In the genomic region with DNA sequence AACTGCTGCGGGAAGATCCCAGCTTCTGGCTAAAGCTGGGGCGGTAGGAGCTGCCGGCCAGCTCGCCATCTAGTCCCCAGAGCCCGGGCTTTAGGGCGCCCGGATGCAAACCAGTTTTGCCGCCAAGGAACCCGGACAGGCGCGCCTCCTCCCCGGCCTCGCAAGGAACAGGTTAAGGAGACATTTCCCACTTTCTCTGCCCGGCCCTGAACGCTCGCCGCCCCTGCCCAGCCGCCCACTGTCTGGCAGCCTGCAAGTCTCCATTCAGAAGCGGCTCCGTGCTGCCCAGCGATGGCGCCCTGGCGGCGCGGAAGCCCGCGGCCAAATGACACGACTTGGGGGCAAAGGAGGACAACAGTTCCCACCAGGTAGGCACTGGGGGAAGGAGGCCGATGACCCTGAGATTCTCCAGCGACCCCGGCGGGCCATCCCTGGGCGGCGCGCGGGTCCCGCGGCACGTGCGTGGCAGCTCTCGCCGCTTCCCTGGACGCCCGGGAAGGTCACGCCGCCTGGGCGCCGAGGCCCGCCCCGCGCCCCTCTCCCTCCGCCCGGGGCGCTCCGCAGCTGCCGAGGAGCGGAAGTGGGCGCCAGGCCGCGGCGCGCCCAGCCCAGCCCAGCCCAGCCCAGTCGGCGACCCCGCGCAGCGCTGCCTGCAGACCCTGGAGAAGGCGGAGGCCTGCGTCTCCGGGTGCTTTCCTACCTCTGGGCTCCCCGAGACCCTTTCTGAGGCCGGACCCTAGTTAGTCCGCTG, we compare ENCODE assay signal across 8 cellular contexts. TPM values are rescaled to one million over a fixed set of nuclear protein-coding genes. Genes with fewer than 3 reads are reported as not detected.
DNase-seq lines count a peak whose midpoint lies in the region; ATAC-seq and TF ChIP-seq lines count a peak whose summit lies in the region.

No MANE protein-coding gene starts in this region.

- H3K9me3 ChIP-seq in Peyer's patch (no peaks in the 10 kb centered on the region), upper lobe of right lung (no peaks in the 10 kb centered on the region)

- H3K4me3 Mint-ChIP-seq in memory B cell = peak overlapping the region; percentile 59

- H3K9me3 Mint-ChIP-seq in memory B cell = no peaks in the 10 kb centered on the region

- H3K4me1 ChIP-seq in Peyer's patch = peaks cover 0 to 4% (median 0%) of the 10 kb centered on the region in 4 donors
- H3K4me1 ChIP-seq in upper lobe of right lung = no peaks in the 10 kb centered on the region

- peak overlapping the region; percentile 64 for H3K4me3 ChIP-seq in AG04449 (ENCODE audit: low read depth, low read length)
- peak overlapping the region; percentile 45 to 67 (median 54) for H3K4me3 ChIP-seq in Peyer's patch
- peak overlapping the region; percentile 68 for H3K4me3 ChIP-seq in upper lobe of right lung

- DNase-seq in AG04449 (ENCODE audit: low read depth, low spot score) (no peak), Peyer's patch (peak in 1 of 3 donors; percentile 60), ecto neural progenitor cell (ENCODE audit: low spot score) (peak; percentile 82), memory B cell (ENCODE audit: low spot score in 2 of 2) (no peak), upper lobe of right lung (peak; percentile 73)

- TF ChIP-seq POLR2A in GM15510 (IDR thresholded peaks at IDR 0.05; ENCODE audit: borderline replicate concordance, extremely low read depth, insufficient read length) (peak; percentile 22), Peyer's patch (IDR thresholded peaks at IDR 0.05) (no peak)

- no peaks in the 10 kb centered on the region for H3K36me3 Mint-ChIP-seq in memory B cell

- ATAC-seq in HG02943 (IDR thresholded peaks at IDR 0.05; ENCODE audit: low read depth, unreplicated experiment) (peak; percentile 68), memory B cell (ENCODE audit: low read depth) (peak; percentile 15), upper lobe of right lung (peak; percentile 83), GM21786 (IDR thresholded peaks at IDR 0.05; ENCODE audit: unreplicated experiment) (no peak)

- H3K27ac Mint-ChIP-seq in memory B cell = no peak overlapping the region

- peaks cover 10% of the 10 kb centered on the region for H3K27me3 Mint-ChIP-seq in memory B cell

- POLR2A ChIA-PET in AG04449 (lab: Yijun Ruan, JAX) = interaction anchor here (0.7 to 2.3 kb wide), 4 partner anchors 17 to 79 kb away, joined by 3 to 10 read pairs (median 4); partner anchors contain the start of gene SUGT1

- peaks cover 4% of the 10 kb centered on the region for H3K4me1 Mint-ChIP-seq in memory B cell

- no peak for TF ChIP-seq CTCF in AG04449 (IDR thresholded peaks at IDR 0.05; ENCODE audit: insufficient read depth, low read length, missing control alignments)
- TF ChIP-seq CTCF in Peyer's patch (IDR thresholded peaks at IDR 0.05) = no peak
- no peak for TF ChIP-seq CTCF in upper lobe of right lung (IDR thresholded peaks at IDR 0.05)

- intact Hi-C loops in upper lobe of right lung (cut with DNase I) = no loop called here

- CTCF ChIA-PET in AG04449 (lab: Yijun Ruan, JAX) = interaction anchor here (0.8 to 1.0 kb wide), 3 partner anchors 8 to 53 kb away, joined by 3 read pairs; partner anchors contain the start of gene SUGT1

- H3K36me3 ChIP-seq in Peyer's patch (no peaks in the 10 kb centered on the region), upper lobe of right lung (no peaks in the 10 kb centered on the region)

- H3K27ac ChIP-seq in Peyer's patch (peak overlapping the region; percentile 38 to 62 (median 49)), upper lobe of right lung (peak overlapping the region; percentile 80)

- H3K27me3 ChIP-seq in Peyer's patch (no peaks in the 10 kb centered on the region), upper lobe of right lung (no peaks in the 10 kb centered on the region)

RNA-seq across cellular contexts. Expression of gene HNRNPA1L2, which starts 42.2 kb away (rescaled TPM):
- total RNA-seq in Peyer's patch (10 to 100 TPM in 1 of 4 donors, 1 to 10 TPM in 3; 2.8 to 23.9 (median 4.6) TPM), upper lobe of right lung (6.5 TPM)

RNA-seq across cellular contexts. Expression of gene SUGT1, which starts 52.6 kb away (rescaled TPM):
- total RNA-seq in Peyer's patch (10 to 100 TPM; 22.4 to 49.5 (median 27.5) TPM), upper lobe of right lung (39.1 TPM)

Comparison
In these comparisons a context has a peak if more than half of its experiments do, and no peak if none do; other contexts are left out.
1. DNase-seq: peak in ecto neural progenitor cell (single experiment) and upper lobe of right lung (single experiment); none in AG04449 (single experiment) and memory B cell (0 of 2).
2. Peak in every context shown above with its lines, with median percentiles within 50 percentile points of each other: H3K4me3 ChIP-seq.